18 cellular contexts compared by ENCODE assay signal in genomic region chr15:71444866-71445590, GRCh38.
DNase-seq lines count a peak whose midpoint lies in the region; ATAC-seq and TF ChIP-seq lines count a peak whose summit lies in the region.
"Had no signal": no experiment of that assay in that cellular context is flagged by ENCODE, and none has a peak within 500 bp of the region (broad histone marks: within the 10 kb centered on the region; RNA-seq: fewer than 3 reads in every experiment).

No MANE protein-coding gene starts in this region.

- no peak overlapping the region for H3K4me3 Mint-ChIP-seq in activated naive CD8-positive, alpha-beta T cell treated with anti-CD3 and anti-CD28 coated beads, Interleukin-2, amount 50 U/mL, for 24 hours
- H3K4me3 Mint-ChIP-seq: effector memory CD8-positive, alpha-beta T cell; neural progenitor cell had no signal

- POLR2A ChIA-PET in SK-N-SH (lab: Yijun Ruan, JAX): no interaction called here

- H4K20me1 ChIP-seq in SK-N-SH (ENCODE audit: insufficient read depth): no peaks in the 10 kb centered on the region

- peaks cover 17% of the 10 kb centered on the region for H3F3A ChIP-seq in SK-N-SH (replicated peaks; ENCODE audit: insufficient read depth)

- H3K9ac ChIP-seq in SK-N-SH: no peak overlapping the region
- H3K9ac ChIP-seq: neural progenitor cell had no signal

- H3K4me3 ChIP-seq in ACC112 (ENCODE audit: low read depth, low read length) (no peak overlapping the region), SK-N-SH (ENCODE audit: low read depth in 2 of 2, low read length in 1 of 2) (no peak overlapping the region), foreskin fibroblast (ENCODE audit: low read depth in 1 of 2, low read length in 2 of 2) (no peak overlapping the region)
- H3K4me3 ChIP-seq: neural progenitor cell, right atrium auricular region had no signal

- WGBS in SK-N-SH (ENCODE audit: low lambda C conversion rate): 46% methylated on average over 5 of the region's 5 CpGs

- peaks cover 6% of the 10 kb centered on the region for H3K27me3 Mint-ChIP-seq in activated naive CD8-positive, alpha-beta T cell treated with anti-CD3 and anti-CD28 coated beads, Interleukin-2, amount 50 U/mL, for 24 hours

- H3K27ac ChIP-seq in ACC112 (ENCODE audit: low read depth, low read length): 0 out of 2 replicates have a peak overlapping the region, but pooled peaks have one; percentile 5
- peak overlapping the region in 1 of 2 experiments; percentile 28; a peak in 2 of 4 replicates for H3K27ac ChIP-seq in SK-N-SH (ENCODE audit: low read depth in 2 of 2, low read length in 1 of 2)
- H3K27ac ChIP-seq: neural progenitor cell, right atrium auricular region had no signal

- no peaks in the 10 kb centered on the region for H3K4me1 Mint-ChIP-seq in activated naive CD8-positive, alpha-beta T cell treated with anti-CD3 and anti-CD28 coated beads, Interleukin-2, amount 50 U/mL, for 24 hours
- H3K4me1 Mint-ChIP-seq: neural progenitor cell had no signal

- TF ChIP-seq CTCF in SK-N-SH (IDR thresholded peaks at IDR 0.05) (no peak), foreskin fibroblast (IDR thresholded peaks at IDR 0.05; ENCODE audit: low read depth, low read length) (no peak)

- H3K9me2 ChIP-seq in SK-N-SH: no peaks in the 10 kb centered on the region

- H3K79me2 ChIP-seq in ACC112 (ENCODE audit: control insufficient read depth, insufficient read depth, low read length, unreplicated experiment) (no peaks in the 10 kb centered on the region), SK-N-SH (ENCODE audit: insufficient read depth) (no peaks in the 10 kb centered on the region)

- peaks cover 36% of the 10 kb centered on the region for H3K4me1 ChIP-seq in ACC112 (ENCODE audit: control insufficient read depth, insufficient read depth, low read length, unreplicated experiment)
- H3K4me1 ChIP-seq in SK-N-SH (ENCODE audit: control insufficient read depth in 1 of 2, insufficient read depth in 2 of 2, low read depth in 1 of 2, low read length in 1 of 2): peaks cover 0 to 27% of the 10 kb centered on the region in 2 experiments; a peak in 3 of 4 replicates
- H3K4me1 ChIP-seq: neural progenitor cell had no signal

- no peaks in the 10 kb centered on the region for H3K9me3 Mint-ChIP-seq in activated naive CD8-positive, alpha-beta T cell treated with anti-CD3 and anti-CD28 coated beads, Interleukin-2, amount 50 U/mL, for 24 hours
- H3K9me3 Mint-ChIP-seq: activated naive CD4-positive, alpha-beta T cell treated with anti-CD3 and anti-CD28 coated beads, Interleukin-2, amount 50 U/mL, for 72 hours; effector memory CD8-positive, alpha-beta T cell; neural progenitor cell had no signal

- H3K27me3 ChIP-seq in ACC112 (ENCODE audit: insufficient read depth, low read length) (no peaks in the 10 kb centered on the region), SK-N-SH (ENCODE audit: insufficient read depth) (no peaks in the 10 kb centered on the region)
- H3K27me3 ChIP-seq: neural progenitor cell, right atrium auricular region had no signal

- TF ChIP-seq RAD21 in SK-N-SH (IDR thresholded peaks at IDR 0.05; ENCODE audit: low read length): no peak

- ATAC-seq in activated naive CD8-positive, alpha-beta T cell treated with anti-CD3 and anti-CD28 coated beads, Interleukin-2, amount 50 U/mL, for 24 hours: no peak
- ATAC-seq: activated naive CD4-positive, alpha-beta T cell treated with anti-CD3 and anti-CD28 coated beads, Interleukin-2, amount 50 U/mL, for 72 hours; effector memory CD8-positive, alpha-beta T cell; Right ventricle myocardium inferior had no signal

- H3K36me3 ChIP-seq in ACC112 (ENCODE audit: insufficient read depth, low read length): no peaks in the 10 kb centered on the region
- no peaks in the 10 kb centered on the region for H3K36me3 ChIP-seq in SK-N-SH (replicated peaks in 1 of 2; ENCODE audit: control insufficient read depth in 1 of 2, insufficient read depth in 2 of 2, low read length in 1 of 2)
- H3K36me3 ChIP-seq: neural progenitor cell, right atrium auricular region had no signal

- no peak overlapping the region for H3K27ac Mint-ChIP-seq in activated naive CD8-positive, alpha-beta T cell treated with anti-CD3 and anti-CD28 coated beads, Interleukin-2, amount 50 U/mL, for 24 hours
- H3K27ac Mint-ChIP-seq: activated naive CD4-positive, alpha-beta T cell treated with anti-CD3 and anti-CD28 coated beads, Interleukin-2, amount 50 U/mL, for 72 hours; effector memory CD8-positive, alpha-beta T cell; neural progenitor cell had no signal

- H3K36me3 Mint-ChIP-seq in activated naive CD8-positive, alpha-beta T cell treated with anti-CD3 and anti-CD28 coated beads, Interleukin-2, amount 50 U/mL, for 24 hours (ENCODE audit: low read depth): no peaks in the 10 kb centered on the region
- H3K36me3 Mint-ChIP-seq: activated naive CD4-positive, alpha-beta T cell treated with anti-CD3 and anti-CD28 coated beads, Interleukin-2, amount 50 U/mL, for 72 hours; neural progenitor cell had no signal

- peak in 1 of 2 experiments; percentile 40; a peak in 1 of 4 replicates for TF ChIP-seq EP300 in SK-N-SH (IDR thresholded peaks at IDR 0.05; ENCODE audit: borderline replicate concordance in 1 of 2, low read depth in 1 of 2, low read length in 1 of 2)

- H3K9me3 ChIP-seq in SK-N-SH: no peaks in the 10 kb centered on the region
- H3K9me3 ChIP-seq: right atrium auricular region had no signal

- no peak overlapping the region for H2AFZ ChIP-seq in ACC112 (ENCODE audit: low read length, unreplicated experiment)
- H2AFZ ChIP-seq in SK-N-SH (ENCODE audit: low read depth): no peak overlapping the region
- H2AFZ ChIP-seq: neural progenitor cell had no signal

- DNase-seq in HPDE6-E6E7 (ENCODE audit: extremely low spot score): peak; percentile 53
- no peak for DNase-seq in SK-N-SH
- DNase-seq in foreskin fibroblast: peak; percentile 53 to 66
- no peak for DNase-seq in DMS114 treated with DMSO at 0.1 percent for 48 hours (lab: John Stamatoyannopoulos, UW; ENCODE audit: unreplicated experiment)
- DNase-seq in activated naive CD8-positive, alpha-beta T cell treated with anti-CD3 and anti-CD28 coated beads, Interleukin-2, amount 50 U/mL, for 24 hours: no peak
- no peak for DNase-seq in NCI-H748 treated with DMSO at 0.1 percent for 48 hours (lab: John Stamatoyannopoulos, UW)
- DNase-seq in GF-D8 (lab: John Stamatoyannopoulos, UW): no peak
- DNase-seq: effector memory CD8-positive, alpha-beta T cell; Kasumi-1; mesendoderm; NCI-H187 treated with DMSO at 0.1 percent for 48 hours; NCI-H69; stimulated activated CD4-positive, alpha-beta T cell treated with anti-CD3 and anti-CD28 coated beads, Interleukin-2, amount 100 ng/mL, for 48 hours had no signal

- CTCF ChIA-PET in SK-N-SH (lab: Yijun Ruan, JAX): interaction anchor here (0.8 to 3.6 kb wide), 14 partner anchors 9 to 711 kb away, joined by 3 to 69 read pairs (median 4); partner anchors contain the start of genes LRRC49 and THSD4

- H3K4me2 ChIP-seq in SK-N-SH: no peak overlapping the region; the same call in 1 of the 2 replicates
- H3K4me2 ChIP-seq: neural progenitor cell had no signal

TF ChIP-seq in SK-N-SH, 30 proteins besides CTCF, POLR2A, EP300 and RAD21:
- peak; percentile 85 for TF ChIP-seq PBX3 (IDR thresholded peaks at IDR 0.05)
- TF ChIP-seq RFX5 (IDR thresholded peaks at IDR 0.05; ENCODE audit: low read length): no peak
- peak; percentile 67 for TF ChIP-seq JUND (IDR thresholded peaks at IDR 0.05)
- TF ChIP-seq NRF1 (IDR thresholded peaks at IDR 0.05; ENCODE audit: low read depth, low read length): no peak
- peak; percentile 84 for TF ChIP-seq FOSL2 (IDR thresholded peaks at IDR 0.05; ENCODE audit: borderline replicate concordance, low read depth)
- TF ChIP-seq NFIC (IDR thresholded peaks at IDR 0.05; ENCODE audit: borderline replicate concordance): 0 out of 2 replicates have a peak, but pooled peaks have one; percentile 7
- peak; percentile 90 for TF ChIP-seq TCF12 (IDR thresholded peaks at IDR 0.05)

Comparison
In these comparisons a context has a peak if more than half of its experiments do, and no peak if none do; other contexts are left out.
1. DNase-seq: peak in HPDE6-E6E7 (single experiment) and foreskin fibroblast (2 of 2); none in SK-N-SH (single experiment), DMS114 treated with DMSO at 0.1 percent for 48 hours (single experiment), activated naive CD8-positive, alpha-beta T cell treated with anti-CD3 and anti-CD28 coated beads, Interleukin-2, amount 50 U/mL, for 24 hours (single experiment), NCI-H748 treated with DMSO at 0.1 percent for 48 hours (single experiment) and GF-D8 (single experiment).